12 cellular contexts compared by ENCODE assay signal in genomic region chr9:127963041-127963358, GRCh38. TPM values are rescaled to one million over a fixed set of nuclear protein-coding genes. Genes with fewer than 3 reads are reported as not detected.
A peak's percentile ranks its signal among the peaks of the same experiment; 100 is the strongest.
DNase-seq lines count a peak whose midpoint lies in the region; ATAC-seq and TF ChIP-seq lines count a peak whose summit lies in the region.
"Had no signal": no experiment of that assay in that cellular context is flagged by ENCODE, and none has a peak within 500 bp of the region (broad histone marks: within the 10 kb centered on the region; RNA-seq: fewer than 3 reads in every experiment).

No MANE protein-coding gene starts in this region.

- no peaks in the 10 kb centered on the region for H3K36me3 ChIP-seq in gastroesophageal sphincter

- peaks cover 74% of the 10 kb centered on the region for H3K36me3 Mint-ChIP-seq in T-helper 2 cell treated with Interferon-gamma antibody and Interleukin-4, amounts not matched to agents 5 μg/mL and 100 μg/mL, for 36 hours (ENCODE audit: low read depth)
- peaks cover 44% of the 10 kb centered on the region for H3K36me3 Mint-ChIP-seq in T-cell

- peak overlapping the region; percentile 73 to 92 (median 90) for H3K27ac ChIP-seq in gastroesophageal sphincter
- H3K27ac ChIP-seq: foreskin keratinocyte had no signal

- H3K4me1 ChIP-seq in gastroesophageal sphincter = peaks cover 13 to 88% (median 56%) of the 10 kb centered on the region in 3 donors

- TF ChIP-seq CTCF in gastroesophageal sphincter (IDR thresholded peaks at IDR 0.05) = peak in 1 of 4 experiments; percentile 21

- no peaks in the 10 kb centered on the region for H3K27me3 ChIP-seq in gastroesophageal sphincter
- H3K27me3 ChIP-seq: foreskin keratinocyte had no signal

- CTCF ChIA-PET in T-cell (lab: Charles Lee) = interaction anchor here (0.7 to 1.9 kb wide), 2 partner anchors 20 to 56 kb away, joined by 3 to 4 read pairs; no protein-coding TSS in a partner anchor

- no peaks in the 10 kb centered on the region for H3K27me3 Mint-ChIP-seq in T-helper 2 cell treated with Interferon-gamma antibody and Interleukin-4, amounts not matched to agents 5 μg/mL and 100 μg/mL, for 36 hours (ENCODE audit: low read depth)
- H3K27me3 Mint-ChIP-seq in T-cell = no peaks in the 10 kb centered on the region
- no peaks in the 10 kb centered on the region for H3K27me3 Mint-ChIP-seq in stimulated activated naive CD8-positive, alpha-beta T cell treated with anti-CD3 and anti-CD28 coated beads, Interleukin-15, amount 100 ng/mL, for 72 hours

- no peaks in the 10 kb centered on the region for H3K9me3 Mint-ChIP-seq in T-helper 2 cell treated with Interferon-gamma antibody and Interleukin-4, amounts not matched to agents 5 μg/mL and 100 μg/mL, for 36 hours
- no peaks in the 10 kb centered on the region for H3K9me3 Mint-ChIP-seq in T-cell
- peaks cover 0 to 9% of the 10 kb centered on the region in 2 donors for H3K9me3 Mint-ChIP-seq in stimulated activated naive CD8-positive, alpha-beta T cell treated with anti-CD3 and anti-CD28 coated beads, Interleukin-15, amount 100 ng/mL, for 72 hours

- no peak for TF ChIP-seq POLR2A in gastroesophageal sphincter (IDR thresholded peaks at IDR 0.05)

- in situ Hi-C loops in G401 (cut with HindIII; ENCODE audit: low sequenced_read_pairs) = no loop called here

- H3K9me3 ChIP-seq in gastroesophageal sphincter = no peaks in the 10 kb centered on the region

- peak overlapping the region; percentile 12 for H3K4me3 Mint-ChIP-seq in T-helper 2 cell treated with Interferon-gamma antibody and Interleukin-4, amounts not matched to agents 5 μg/mL and 100 μg/mL, for 36 hours
- H3K4me3 Mint-ChIP-seq in T-cell = peak overlapping the region; percentile 62 to 96 (median 91)
- peak overlapping the region; percentile 77 to 85 for H3K4me3 Mint-ChIP-seq in stimulated activated naive CD8-positive, alpha-beta T cell treated with anti-CD3 and anti-CD28 coated beads, Interleukin-15, amount 100 ng/mL, for 72 hours

- POLR2A ChIA-PET in T-cell (lab: Charles Lee) = no interaction called here

- H3K4me3 ChIP-seq in gastroesophageal sphincter = no peak overlapping the region

- no peak for TF ChIP-seq EP300 in gastroesophageal sphincter (IDR thresholded peaks at IDR 0.05)

- DNase-seq in T-helper 2 cell treated with Interferon-gamma antibody and Interleukin-4, amounts not matched to agents 5 μg/mL and 100 μg/mL, for 36 hours (ENCODE audit: low spot score) = no peak
- DNase-seq in T-helper 2 cell (no peak), T-cell (no peak), G401 (ENCODE audit: low spot score) (no peak)
- no peak for DNase-seq in stimulated activated naive CD8-positive, alpha-beta T cell treated with anti-CD3 and anti-CD28 coated beads, Interleukin-15, amount 100 ng/mL, for 72 hours
- DNase-seq: foreskin keratinocyte, GDM1, NCI-H1694, OCI-M1 had no signal

- H3K4me1 Mint-ChIP-seq in T-helper 2 cell treated with Interferon-gamma antibody and Interleukin-4, amounts not matched to agents 5 μg/mL and 100 μg/mL, for 36 hours (ENCODE audit: low read depth) = peaks cover 85% of the 10 kb centered on the region
- peaks cover 96 to 99% (median 97%) of the 10 kb centered on the region in 3 donors for H3K4me1 Mint-ChIP-seq in T-cell
- peaks cover 100% of the 10 kb centered on the region for H3K4me1 Mint-ChIP-seq in stimulated activated naive CD8-positive, alpha-beta T cell treated with anti-CD3 and anti-CD28 coated beads, Interleukin-15, amount 100 ng/mL, for 72 hours

- ATAC-seq in T-cell (replicated peaks in 1 of 4) (no peak), gastroesophageal sphincter (no peak), GM21737 (IDR thresholded peaks at IDR 0.05; ENCODE audit: unreplicated experiment) (no peak), GM19023 (IDR thresholded peaks at IDR 0.05; ENCODE audit: unreplicated experiment) (no peak)
- ATAC-seq in stimulated activated naive CD8-positive, alpha-beta T cell treated with anti-CD3 and anti-CD28 coated beads, Interleukin-15, amount 100 ng/mL, for 72 hours = no peak
- ATAC-seq: foreskin keratinocyte had no signal

- peak overlapping the region; percentile 5 for H3K27ac Mint-ChIP-seq in T-helper 2 cell treated with Interferon-gamma antibody and Interleukin-4, amounts not matched to agents 5 μg/mL and 100 μg/mL, for 36 hours
- H3K27ac Mint-ChIP-seq in T-cell = peak overlapping the region; percentile 88 to 97
- peak overlapping the region; percentile 61 to 95 for H3K27ac Mint-ChIP-seq in stimulated activated naive CD8-positive, alpha-beta T cell treated with anti-CD3 and anti-CD28 coated beads, Interleukin-15, amount 100 ng/mL, for 72 hours

- WGBS in gastroesophageal sphincter (ENCODE audit: low coverage in 1 of 2), 2 donors = 33 to 50% methylated on average over 1 of the region's 3 CpGs

RNA-seq across cellular contexts. Expression of gene EEIG1, which starts 17.8 kb away (rescaled TPM):
- total RNA-seq in T-cell (100 to 1,000 TPM; 351 to 746 (median 698) TPM), gastroesophageal sphincter (10 to 100 TPM in 3 of 4 donors, 1 to 10 TPM in 1; 7.0 to 22.0 (median 16.3) TPM)
- 12.4 and 18.6 TPM in 2 replicates for total RNA-seq in G401 (2014; rRNA removed; shearing (Covaris generic))

RNA-seq across cellular contexts. Expression of gene DPM2, which starts 25.3 kb away (rescaled TPM):
- total RNA-seq in T-cell (10 to 100 TPM; 32.3 to 66.5 (median 60.5) TPM), gastroesophageal sphincter (10 to 100 TPM in 2 of 4 donors, 1 to 10 TPM in 2; 8.9 to 15.0 (median 11.2) TPM)
- 17.1 and 39.0 TPM in 2 replicates for total RNA-seq in G401 (2014; rRNA removed; shearing (Covaris generic))

RNA-seq across cellular contexts. Expression of gene PIP5KL1, which starts 32.4 kb away (rescaled TPM):
- total RNA-seq in T-cell (1 to 10 TPM in 4 of 5 donors, under 1 TPM in 1; 0.99 to 5.6 (median 2.6) TPM), gastroesophageal sphincter (1 to 10 TPM in 2 of 4 donors, under 1 TPM in 1, not detected in 1; 0.66 to 3.4 (median 3.1) TPM)
- 0.68 and 23.4 TPM in 2 replicates for total RNA-seq in G401 (2014; rRNA removed; shearing (Covaris generic))

RNA-seq across cellular contexts. Expression of gene ST6GALNAC4, which starts 46.2 kb away (rescaled TPM):
- total RNA-seq in T-cell (10 to 100 TPM; 24.9 to 40.7 (median 35.1) TPM), gastroesophageal sphincter (10 to 100 TPM; 25.2 to 49.7 (median 31.7) TPM)
- 31.9 and 32.8 TPM in 2 replicates for total RNA-seq in G401 (2014; rRNA removed; shearing (Covaris generic))

Comparison
In these comparisons a context has a peak if more than half of its experiments do, and no peak if none do; other contexts are left out.
1. H3K27ac Mint-ChIP-seq: peak in every context shown above with its lines; median percentile 92 in T-cell; 78 in stimulated activated naive CD8-positive, alpha-beta T cell treated with anti-CD3 and anti-CD28 coated beads, Interleukin-15, amount 100 ng/mL, for 72 hours; 5 in T-helper 2 cell treated with Interferon-gamma antibody and Interleukin-4, amounts not matched to agents 5 μg/mL and 100 μg/mL, for 36 hours.
2. H3K4me3 Mint-ChIP-seq: peak in every context shown above with its lines; median percentile 91 in T-cell; 81 in stimulated activated naive CD8-positive, alpha-beta T cell treated with anti-CD3 and anti-CD28 coated beads, Interleukin-15, amount 100 ng/mL, for 72 hours; 12 in T-helper 2 cell treated with Interferon-gamma antibody and Interleukin-4, amounts not matched to agents 5 μg/mL and 100 μg/mL, for 36 hours.
3. RNA of gene EEIG1, which starts 17.8 kb away (total RNA-seq): 351 to 746 TPM in T-cell; 7.0 to 22.0 TPM in gastroesophageal sphincter and 12.4 to 18.6 TPM in G401; every median in the first group is over 10 times any median in the second.